8 cellular contexts compared by ENCODE assay signal in the genomic region with DNA sequence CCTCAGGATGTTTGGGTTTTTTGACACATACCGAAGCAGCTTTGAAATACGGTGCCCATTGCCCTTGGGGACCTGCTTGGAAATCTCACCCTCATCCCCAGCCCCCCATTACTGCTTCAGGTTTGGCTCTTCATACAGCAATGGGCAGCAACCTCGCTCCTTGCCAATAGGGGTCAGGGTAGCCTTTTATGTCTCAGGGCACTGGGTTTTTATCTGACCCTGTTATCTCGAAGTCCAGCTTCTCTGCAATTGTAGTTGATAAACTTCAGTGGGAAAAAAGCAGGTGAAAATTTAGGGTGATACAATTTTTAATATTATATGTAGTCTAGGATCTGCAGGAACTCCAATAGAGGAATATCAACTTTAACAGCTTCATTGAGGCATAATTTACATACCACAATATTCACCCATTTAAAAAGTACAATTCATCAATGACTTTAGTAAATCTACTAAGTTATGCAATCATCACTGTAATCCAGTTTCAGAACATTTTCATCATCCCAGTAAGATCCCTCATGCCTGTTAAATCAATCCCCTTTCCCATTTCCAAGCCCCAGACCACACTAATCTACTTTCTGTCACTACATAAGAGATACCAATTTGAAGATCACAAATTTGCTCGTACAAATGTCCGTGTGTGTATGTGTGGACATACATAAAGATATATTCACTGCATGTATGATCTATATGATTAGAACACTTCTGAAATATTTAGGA.
DNase-seq lines count a peak whose midpoint lies in the region; TF ChIP-seq lines count a peak whose summit lies in the region.

No MANE protein-coding gene starts in this region.

- peaks cover 11% of the 10 kb centered on the region for H3K36me3 Mint-ChIP-seq in osteocyte (ENCODE audit: unreplicated experiment)

- H3K4me1 Mint-ChIP-seq in osteocyte (ENCODE audit: unreplicated experiment), result peaks cover 8% of the 10 kb centered on the region

- peak; percentile 10 for DNase-seq in activated gamma-delta T cell treated with Interleukin-2 at 50 U/mL for 16 hours
- DNase-seq in activated gamma-delta T cell (lab: John Stamatoyannopoulos, UW), result no peak
- peak; percentile 67 for DNase-seq in NB4 (ENCODE audit: low read depth)
- peak; percentile 61 for DNase-seq in choroid plexus epithelial cell (ENCODE audit: low read depth)
- DNase-seq in osteocyte (ENCODE audit: extremely low spot score, unreplicated experiment), result no peak
- DNase-seq in putamen (ENCODE audit: low spot score), result no peak
- DNase-seq in activated T-cell treated with anti-CD3 and anti-CD28 coated beads, Interleukin-2, amount 50 U/mL, for 1 hour, result no peak
- DNase-seq in cerebellar cortex (ENCODE audit: low spot score), result no peak

- H3K27me3 Mint-ChIP-seq in osteocyte (ENCODE audit: unreplicated experiment), result no peaks in the 10 kb centered on the region

- no peak overlapping the region for H3K27ac Mint-ChIP-seq in osteocyte (ENCODE audit: unreplicated experiment)

- TF ChIP-seq CTCF in NB4 (IDR thresholded peaks at IDR 0.05; ENCODE audit: low read depth, low read length) (peak; percentile 88), choroid plexus epithelial cell (conservative IDR thresholded peaks at IDR 0.05; ENCODE audit: low read depth, low read length) (peak; percentile 84), osteocyte (IDR thresholded peaks at IDR 0.05) (peak; percentile 72)

- TF ChIP-seq POLR2A in NB4 (IDR thresholded peaks at IDR 0.05; ENCODE audit: extremely low read depth, insufficient read length), result no peak

- no peak overlapping the region for H3K4me3 Mint-ChIP-seq in osteocyte (ENCODE audit: unreplicated experiment)

- H3K4me3 ChIP-seq in NB4 (ENCODE audit: low read depth, low read length) (no peak overlapping the region), choroid plexus epithelial cell (ENCODE audit: low read depth, low read length) (no peak overlapping the region)

- H3K9me3 Mint-ChIP-seq in osteocyte (ENCODE audit: unreplicated experiment), result no peaks in the 10 kb centered on the region

Comparison
In these comparisons a context has a peak if more than half of its experiments do, and no peak if none do; other contexts are left out.
1. DNase-seq: peak in activated gamma-delta T cell treated with Interleukin-2 at 50 U/mL for 16 hours (single experiment), NB4 (single experiment) and choroid plexus epithelial cell (single experiment); none in activated gamma-delta T cell (single experiment), osteocyte (single experiment), putamen (single experiment), activated T-cell treated with anti-CD3 and anti-CD28 coated beads, Interleukin-2, amount 50 U/mL, for 1 hour (single experiment) and cerebellar cortex (single experiment).
2. Peak in every context shown above with its lines, with median percentiles within 50 percentile points of each other: CTCF ChIP-seq.